Comparison of ENCODE assay signal across 1 cellular context in genomic region chr3:180421221-180421620, GRCh38.
TF ChIP-seq lines count a peak whose summit lies in the region.

No MANE protein-coding gene starts in this region.

TF ChIP-seq in SK-N-SH, 30 proteins besides CTCF, POLR2A, EP300 and RAD21 (continued from another document):
- no peak for TF ChIP-seq REST (IDR thresholded peaks at IDR 0.05; ENCODE audit: low read depth, low read length)
- TF ChIP-seq FOSL2 (IDR thresholded peaks at IDR 0.05; ENCODE audit: borderline replicate concordance, low read depth), result no peak
- TF ChIP-seq SIN3A (IDR thresholded peaks at IDR 0.05; ENCODE audit: borderline replicate concordance, low read depth, low read length), result no peak
- no peak for TF ChIP-seq MAX (IDR thresholded peaks at IDR 0.05; ENCODE audit: low read depth)
- no peak for TF ChIP-seq NRF1 (IDR thresholded peaks at IDR 0.05; ENCODE audit: low read depth, low read length)
- TF ChIP-seq RXRA (IDR thresholded peaks at IDR 0.05; ENCODE audit: borderline replicate concordance, low read depth), result no peak
